Comparison of ENCODE assay signal across 10 cellular contexts in genomic region chr11:61732705-61733104, GRCh38. TPM values are rescaled to one million over a fixed set of nuclear protein-coding genes. Genes with fewer than 3 reads are reported as not detected.
A peak's percentile ranks its signal among the peaks of the same experiment; 100 is the strongest.
DNase-seq lines count a peak whose midpoint lies in the region; ATAC-seq and TF ChIP-seq lines count a peak whose summit lies in the region.
"Had no signal": no experiment of that assay in that cellular context is flagged by ENCODE, and none has a peak within 500 bp of the region (broad histone marks: within the 10 kb centered on the region; RNA-seq: fewer than 3 reads in every experiment).

No MANE protein-coding gene starts in this region.

- H3K4me3 ChIP-seq in SK-N-SH (ENCODE audit: low read depth in 2 of 2, low read length in 1 of 2) (no peak overlapping the region), endodermal cell (ENCODE audit: low read length) (no peak overlapping the region), lower lobe of right lung (no peak overlapping the region), uterus (no peak overlapping the region)

- TF ChIP-seq EP300 in SK-N-SH (IDR thresholded peaks at IDR 0.05; ENCODE audit: borderline replicate concordance in 1 of 2, low read depth in 1 of 2, low read length in 1 of 2) = no peak

- 86% methylated on average over 3 of the region's 6 CpGs for WGBS in SK-N-SH (ENCODE audit: low lambda C conversion rate)
- WGBS in endodermal cell (ENCODE audit: insufficient coverage in 1 of 2, insufficient read length in 1 of 2), 2 experiments = 89 to 92% methylated on average over 4 to 6 of the region's 6 CpGs

- DNase-seq in SK-N-SH (no peak), endodermal cell (no peak), lower lobe of right lung (no peak), uterus (no peak), endothelial cell (ENCODE audit: low spot score) (no peak)
- DNase-seq in activated CD4-positive, alpha-beta T cell treated with anti-CD3 and anti-CD28 coated beads for 1 hour = no peak

- TF ChIP-seq CTCF in SK-N-SH (IDR thresholded peaks at IDR 0.05) (no peak), endodermal cell (conservative IDR thresholded peaks at IDR 0.05) (no peak), lower lobe of right lung (IDR thresholded peaks at IDR 0.05) (no peak), uterus (IDR thresholded peaks at IDR 0.05) (no peak), endothelial cell (IDR thresholded peaks at IDR 0.05; ENCODE audit: unreplicated experiment) (no peak)

- no peaks in the 10 kb centered on the region for H3F3A ChIP-seq in SK-N-SH (replicated peaks; ENCODE audit: insufficient read depth)

- no peak for TF ChIP-seq RAD21 in SK-N-SH (IDR thresholded peaks at IDR 0.05; ENCODE audit: low read length)

- H3K27ac ChIP-seq in SK-N-SH (ENCODE audit: low read depth in 2 of 2, low read length in 1 of 2) (no peak overlapping the region), endodermal cell (ENCODE audit: low read depth, low read length) (peak overlapping the region; percentile 13), lower lobe of right lung (peak overlapping the region; percentile 47), uterus (peak overlapping the region; percentile 3 to 66)
- H3K27ac ChIP-seq: 22Rv1, parathyroid adenoma had no signal

- CTCF ChIA-PET in SK-N-SH (lab: Yijun Ruan, JAX) = interaction anchor here (0.6 to 5.3 kb wide), 54 partner anchors 11 to 375 kb away, joined by 3 to 64 read pairs (median 5); partner anchors contain the start of genes DAGLA, FEN1, SYT7 and TMEM258

- H3K79me2 ChIP-seq in SK-N-SH (ENCODE audit: insufficient read depth) = no peaks in the 10 kb centered on the region
- H3K79me2 ChIP-seq: parathyroid adenoma had no signal

- H2AFZ ChIP-seq in SK-N-SH (ENCODE audit: low read depth) = no peak overlapping the region

- peaks cover 0 to 5% of the 10 kb centered on the region in 2 experiments; a peak in 1 of 4 replicates for H3K4me1 ChIP-seq in SK-N-SH (ENCODE audit: control insufficient read depth in 1 of 2, insufficient read depth in 2 of 2, low read depth in 1 of 2, low read length in 1 of 2)
- peaks cover 4% of the 10 kb centered on the region for H3K4me1 ChIP-seq in endodermal cell (ENCODE audit: control insufficient read depth, insufficient read depth, low read length)
- peaks cover 17% of the 10 kb centered on the region for H3K4me1 ChIP-seq in lower lobe of right lung
- H3K4me1 ChIP-seq in uterus = no peaks in the 10 kb centered on the region
- H3K4me1 ChIP-seq: parathyroid adenoma had no signal

- H3K4me2 ChIP-seq in SK-N-SH = no peak overlapping the region

- H3K9me2 ChIP-seq in SK-N-SH = no peaks in the 10 kb centered on the region

- H3K27me3 Mint-ChIP-seq in endodermal cell (ENCODE audit: insufficient read depth) = no peaks in the 10 kb centered on the region
- H3K27me3 Mint-ChIP-seq in endothelial cell (ENCODE audit: unreplicated experiment) = peaks cover 13% of the 10 kb centered on the region

- intact Hi-C loops in lower lobe of right lung (cut with DNase I) = loop anchor here (10.0 kb wide), 1 partner anchor 48 kb away; the partner anchor contains the start of gene DAGLA
- intact Hi-C loops in uterus (cut with DNase I; ENCODE audit: low total_unique reads) = no loop called here

- H3K36me3 Mint-ChIP-seq in endodermal cell (ENCODE audit: low read depth) (peaks cover 7% of the 10 kb centered on the region), endothelial cell (ENCODE audit: low read depth, unreplicated experiment) (no peaks in the 10 kb centered on the region)

- ATAC-seq in SK-N-SH treated with all-trans-retinoic acid at 6 μM for 48 hours (peak; percentile 10; the same call in 2 of the 3 replicates), lower lobe of right lung (peak in 1 of 2 donors; percentile 1), HG02678 (IDR thresholded peaks at IDR 0.05; ENCODE audit: unreplicated experiment) (no peak)

- POLR2A ChIA-PET in SK-N-SH (lab: Yijun Ruan, JAX) = interaction anchor here (0.7 to 1.9 kb wide), 3 partner anchors 11 to 15 kb away, joined by 3 to 7 read pairs (median 4); no protein-coding TSS in a partner anchor

- H3K36me3 ChIP-seq in SK-N-SH (replicated peaks in 1 of 2; ENCODE audit: control insufficient read depth in 1 of 2, insufficient read depth in 2 of 2, low read length in 1 of 2) (peaks cover 0 to 22% of the 10 kb centered on the region in 2 experiments), endodermal cell (ENCODE audit: control insufficient read depth, insufficient read depth, low read length) (no peaks in the 10 kb centered on the region), lower lobe of right lung (peaks cover 22% of the 10 kb centered on the region), uterus (no peaks in the 10 kb centered on the region)

- H3K27me3 ChIP-seq in SK-N-SH (ENCODE audit: insufficient read depth) (no peaks in the 10 kb centered on the region), endodermal cell (ENCODE audit: control insufficient read depth, insufficient read depth, low read length, poor library complexity, severe bottlenecking) (no peaks in the 10 kb centered on the region), lower lobe of right lung (ENCODE audit: low read depth) (no peaks in the 10 kb centered on the region), uterus (no peaks in the 10 kb centered on the region)

- H3K9ac ChIP-seq in SK-N-SH = no peak overlapping the region
- no peak overlapping the region for H3K9ac ChIP-seq in endodermal cell (ENCODE audit: extremely low read depth, low read length, poor library complexity, severe bottlenecking)
- H3K9ac ChIP-seq: parathyroid adenoma had no signal

- H3K4me1 Mint-ChIP-seq in endodermal cell (no peaks in the 10 kb centered on the region), endothelial cell (ENCODE audit: unreplicated experiment) (peaks cover 3% of the 10 kb centered on the region)

- TF ChIP-seq POLR2A in uterus (IDR thresholded peaks at IDR 0.05) = no peak

- H4K20me1 ChIP-seq in SK-N-SH (ENCODE audit: insufficient read depth) = peaks cover 2% of the 10 kb centered on the region; the same call in 1 of the 2 replicates

- H3K27ac Mint-ChIP-seq in endodermal cell (no peak overlapping the region), endothelial cell (ENCODE audit: unreplicated experiment) (no peak overlapping the region)

- H3K9me3 ChIP-seq in SK-N-SH = no peaks in the 10 kb centered on the region
- H3K9me3 ChIP-seq in endodermal cell (ENCODE audit: control insufficient read depth, low read length) = no peaks in the 10 kb centered on the region
- no peaks in the 10 kb centered on the region for H3K9me3 ChIP-seq in lower lobe of right lung
- no peaks in the 10 kb centered on the region for H3K9me3 ChIP-seq in uterus

- H3K4me3 Mint-ChIP-seq in endodermal cell = no peak overlapping the region
- no peak overlapping the region for H3K4me3 Mint-ChIP-seq in endothelial cell (ENCODE audit: unreplicated experiment)

- H3K9me3 Mint-ChIP-seq in endodermal cell (no peaks in the 10 kb centered on the region), endothelial cell (ENCODE audit: unreplicated experiment) (no peaks in the 10 kb centered on the region)

TF ChIP-seq in SK-N-SH treated with all-trans-retinoic acid at 6 μM for 48 hours, 23 proteins besides CTCF, POLR2A, EP300 and RAD21:
- TF ChIP-seq ZC3H10 (CRISPR knock-in tag; IDR thresholded peaks at IDR 0.05) (no peak), ZFP3 (CRISPR knock-in tag; IDR thresholded peaks at IDR 0.05) (no peak)

TF ChIP-seq in SK-N-SH, 30 proteins besides CTCF, POLR2A, EP300 and RAD21:
- TF ChIP-seq SIN3A (IDR thresholded peaks at IDR 0.05; ENCODE audit: borderline replicate concordance, low read depth, low read length) (no peak), EZH2phosphoT487 (IDR thresholded peaks at IDR 0.05; ENCODE audit: borderline replicate concordance, low read depth) (no peak), GATA2 (CRISPR knock-in tag; IDR thresholded peaks at IDR 0.05) (no peak), RFX5 (IDR thresholded peaks at IDR 0.05; ENCODE audit: low read length) (no peak), ELF1 (IDR thresholded peaks at IDR 0.05) (no peak), MAX (IDR thresholded peaks at IDR 0.05; ENCODE audit: low read depth) (no peak), TCF12 (IDR thresholded peaks at IDR 0.05) (no peak)

RNA-seq across cellular contexts. Expression of gene MYRF, which starts 19.7 kb away (rescaled TPM):
- polyA plus RNA-seq in SK-N-SH (2012; rRNA removed) = 1.8 and 2.8 TPM in 2 replicates
- 0.97 and 1.4 TPM in 2 replicates for polyA plus RNA-seq in SK-N-SH (2012; cell fraction: cytosol; rRNA removed)
- 8.2 and 10.0 TPM in 2 replicates for polyA plus RNA-seq in SK-N-SH (2012; cell fraction: nucleus; rRNA removed)
- total RNA-seq in endodermal cell (10 to 100 TPM; 30.3 to 61.7 TPM), lower lobe of right lung (37.9 TPM), uterus (100 to 1,000 TPM in 1 of 4 donors, 10 to 100 TPM in 2, 1 to 10 TPM in 1; 6.4 to 106 (median 12.7) TPM), endothelial cell (ENCODE audit: unreplicated experiment) (1.5 TPM)
- 16.6 TPM for polyA plus RNA-seq in endodermal cell (2013, experiment 1 of 2)
- 14.9 TPM for polyA plus RNA-seq in endodermal cell (2013, experiment 2 of 2)

RNA-seq across cellular contexts. Expression of gene DAGLA, which starts 52.5 kb away (rescaled TPM):
- 2.7 and 3.3 TPM in 2 replicates for polyA plus RNA-seq in SK-N-SH (2012; rRNA removed)
- polyA plus RNA-seq in SK-N-SH (2012; cell fraction: cytosol; rRNA removed) = 1.2 and 2.2 TPM in 2 replicates
- 7.1 and 8.6 TPM in 2 replicates for polyA plus RNA-seq in SK-N-SH (2012; cell fraction: nucleus; rRNA removed)
- total RNA-seq in endodermal cell (1 to 10 TPM; 5.6 to 8.7 TPM), lower lobe of right lung (7.1 TPM), uterus (1 to 10 TPM in 2 of 4 donors, under 1 TPM in 2; 0.29 to 5.4 (median 1.9) TPM), endothelial cell (ENCODE audit: unreplicated experiment) (3.2 TPM)
- 6.4 TPM for polyA plus RNA-seq in endodermal cell (2013, experiment 1 of 2)
- polyA plus RNA-seq in endodermal cell (2013, experiment 2 of 2) = 5.5 TPM

RNA-seq across cellular contexts. Expression of gene TMEM258, which starts 59.7 kb away (rescaled TPM):
- polyA plus RNA-seq in SK-N-SH (2012; rRNA removed) = 454 and 617 TPM in 2 replicates
- polyA plus RNA-seq in SK-N-SH (2012; cell fraction: cytosol; rRNA removed) = 466 and 537 TPM in 2 replicates
- 90.9 and 135 TPM in 2 replicates for polyA plus RNA-seq in SK-N-SH (2012; cell fraction: nucleus; rRNA removed)
- 100 to 1,000 TPM; 174 to 180 TPM for total RNA-seq in endodermal cell
- polyA plus RNA-seq in endodermal cell (2013, experiment 1 of 2) = 351 TPM
- polyA plus RNA-seq in endodermal cell (2013, experiment 2 of 2) = 284 TPM
- 104 TPM for total RNA-seq in lower lobe of right lung
- 10 to 100 TPM; 14.6 to 96.9 (median 38.7) TPM for total RNA-seq in uterus
- total RNA-seq in endothelial cell (ENCODE audit: unreplicated experiment) = 125 TPM

Comparison
In these comparisons a context has a peak if more than half of its experiments do, and no peak if none do; other contexts are left out.
1. H3K27ac ChIP-seq: peak in endodermal cell (single experiment), lower lobe of right lung (single experiment) and uterus (2 of 2); none in SK-N-SH (0 of 2).